In the genomic region with DNA sequence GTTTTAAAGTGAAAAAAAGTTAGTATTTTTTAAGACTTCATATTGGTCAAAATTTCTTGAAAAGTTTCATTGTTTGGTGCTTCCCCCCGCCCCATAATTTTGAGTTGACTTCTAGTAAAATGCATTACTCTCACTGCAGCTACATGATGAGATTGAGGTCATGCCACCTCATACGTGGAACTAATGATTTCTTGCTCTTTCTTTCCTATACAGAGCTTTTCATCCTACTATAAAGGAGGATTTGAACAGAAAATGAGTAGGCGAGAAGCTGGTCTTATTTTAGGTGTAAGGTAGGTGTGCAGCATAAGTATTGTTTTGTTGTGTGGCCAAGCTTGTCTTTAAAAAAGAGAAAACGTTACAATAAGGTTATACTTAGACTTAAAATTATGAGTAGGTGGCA, we compare ENCODE assay signal across 1 cellular context.
TF ChIP-seq lines count a peak whose summit lies in the region.

No MANE protein-coding gene starts in this region.

TF ChIP-seq in GM12878, 131 proteins besides CTCF, POLR2A, EP300 and RAD21:
- 0 out of 2 replicates have a peak, but pooled peaks have one; percentile 20 for TF ChIP-seq MEF2A (IDR thresholded peaks at IDR 0.05; ENCODE audit: insufficient read depth, low read depth, low read length)
- TF ChIP-seq CREB1 (IDR thresholded peaks at IDR 0.05; ENCODE audit: low read depth): peak; percentile 41; the same call in 1 of the 2 replicates
- no peak for TF ChIP-seq NR2C1 (IDR thresholded peaks at IDR 0.05)
